Comparison of ENCODE assay signal across 2 cellular contexts in the genomic region with DNA sequence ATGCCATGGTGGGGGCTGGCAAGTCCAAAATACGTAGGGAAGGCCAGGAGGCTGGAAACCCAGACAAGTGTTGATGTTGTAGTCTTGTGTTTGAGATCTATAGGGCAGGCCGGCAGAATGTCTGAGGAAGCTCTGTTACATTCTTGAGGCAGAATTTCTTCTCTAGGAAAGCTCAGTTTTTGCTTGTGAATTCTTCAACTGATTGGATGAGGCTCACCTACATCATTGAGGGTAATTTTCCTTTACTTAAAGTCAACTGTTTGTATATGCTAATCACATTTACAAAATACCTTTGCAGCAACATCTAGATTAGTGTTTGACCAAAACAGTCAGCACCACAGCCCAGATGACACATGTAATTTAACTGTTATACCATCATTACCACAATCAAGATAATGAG.
TF ChIP-seq lines count a peak whose summit lies in the region.

No MANE protein-coding gene starts in this region.

TF ChIP-seq in GM12878, 131 proteins besides CTCF, POLR2A, EP300 and RAD21:
- TF ChIP-seq ATF7 (IDR thresholded peaks at IDR 0.05; ENCODE audit: low read depth) (no peak), SREBF1 (IDR thresholded peaks at IDR 0.05; ENCODE audit: low read length) (no peak), MTA2 (IDR thresholded peaks at IDR 0.05; ENCODE audit: low read depth) (no peak), FOXM1 (IDR thresholded peaks at IDR 0.05; ENCODE audit: low read depth, low read length) (no peak), HDAC6 (IDR thresholded peaks at IDR 0.05; ENCODE audit: unreplicated experiment) (no peak), HDGF (IDR thresholded peaks at IDR 0.05) (no peak), WRNIP1 (IDR thresholded peaks at IDR 0.05; ENCODE audit: borderline replicate concordance, low read depth, low read length) (no peak)
- TF ChIP-seq, protein P1, sequence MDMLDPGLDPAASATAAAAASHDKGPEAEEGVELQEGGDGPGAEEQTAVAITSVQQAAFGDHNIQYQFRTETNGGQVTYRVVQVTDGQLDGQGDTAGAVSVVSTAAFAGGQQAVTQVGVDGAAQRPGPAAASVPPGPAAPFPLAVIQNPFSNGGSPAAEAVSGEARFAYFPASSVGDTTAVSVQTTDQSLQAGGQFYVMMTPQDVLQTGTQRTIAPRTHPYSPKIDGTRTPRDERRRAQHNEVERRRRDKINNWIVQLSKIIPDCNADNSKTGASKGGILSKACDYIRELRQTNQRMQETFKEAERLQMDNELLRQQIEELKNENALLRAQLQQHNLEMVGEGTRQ (IDR thresholded peaks at IDR 0.05; ENCODE audit: borderline replicate concordance, low read depth, low read length), result no peak
- TF ChIP-seq, protein P2, sequence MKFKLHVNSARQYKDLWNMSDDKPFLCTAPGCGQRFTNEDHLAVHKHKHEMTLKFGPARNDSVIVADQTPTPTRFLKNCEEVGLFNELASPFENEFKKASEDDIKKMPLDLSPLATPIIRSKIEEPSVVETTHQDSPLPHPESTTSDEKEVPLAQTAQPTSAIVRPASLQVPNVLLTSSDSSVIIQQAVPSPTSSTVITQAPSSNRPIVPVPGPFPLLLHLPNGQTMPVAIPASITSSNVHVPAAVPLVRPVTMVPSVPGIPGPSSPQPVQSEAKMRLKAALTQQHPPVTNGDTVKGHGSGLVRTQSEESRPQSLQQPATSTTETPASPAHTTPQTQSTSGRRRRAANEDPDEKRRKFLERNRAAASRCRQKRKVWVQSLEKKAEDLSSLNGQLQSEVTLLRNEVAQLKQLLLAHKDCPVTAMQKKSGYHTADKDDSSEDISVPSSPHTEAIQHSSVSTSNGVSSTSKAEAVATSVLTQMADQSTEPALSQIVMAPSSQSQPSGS (IDR thresholded peaks at IDR 0.05; ENCODE audit: low read length), result no peak
TF ChIP-seq in GM12878: peak in this region for 0.

TF ChIP-seq in GM23338, 12 proteins besides CTCF, POLR2A, EP300 and RAD21:
- TF ChIP-seq NANOG (IDR thresholded peaks at IDR 0.05; ENCODE audit: borderline replicate concordance), result no peak
- TF ChIP-seq EZH2 (IDR thresholded peaks at IDR 0.05; ENCODE audit: low read depth, unreplicated experiment), result no peak
- no peak for TF ChIP-seq EZH2phosphoT487 (IDR thresholded peaks at IDR 0.05; ENCODE audit: unreplicated experiment)
- no peak for TF ChIP-seq CREB1 (CRISPR knock-in tag; IDR thresholded peaks at IDR 0.05; ENCODE audit: low read depth)
- TF ChIP-seq, protein P3, sequence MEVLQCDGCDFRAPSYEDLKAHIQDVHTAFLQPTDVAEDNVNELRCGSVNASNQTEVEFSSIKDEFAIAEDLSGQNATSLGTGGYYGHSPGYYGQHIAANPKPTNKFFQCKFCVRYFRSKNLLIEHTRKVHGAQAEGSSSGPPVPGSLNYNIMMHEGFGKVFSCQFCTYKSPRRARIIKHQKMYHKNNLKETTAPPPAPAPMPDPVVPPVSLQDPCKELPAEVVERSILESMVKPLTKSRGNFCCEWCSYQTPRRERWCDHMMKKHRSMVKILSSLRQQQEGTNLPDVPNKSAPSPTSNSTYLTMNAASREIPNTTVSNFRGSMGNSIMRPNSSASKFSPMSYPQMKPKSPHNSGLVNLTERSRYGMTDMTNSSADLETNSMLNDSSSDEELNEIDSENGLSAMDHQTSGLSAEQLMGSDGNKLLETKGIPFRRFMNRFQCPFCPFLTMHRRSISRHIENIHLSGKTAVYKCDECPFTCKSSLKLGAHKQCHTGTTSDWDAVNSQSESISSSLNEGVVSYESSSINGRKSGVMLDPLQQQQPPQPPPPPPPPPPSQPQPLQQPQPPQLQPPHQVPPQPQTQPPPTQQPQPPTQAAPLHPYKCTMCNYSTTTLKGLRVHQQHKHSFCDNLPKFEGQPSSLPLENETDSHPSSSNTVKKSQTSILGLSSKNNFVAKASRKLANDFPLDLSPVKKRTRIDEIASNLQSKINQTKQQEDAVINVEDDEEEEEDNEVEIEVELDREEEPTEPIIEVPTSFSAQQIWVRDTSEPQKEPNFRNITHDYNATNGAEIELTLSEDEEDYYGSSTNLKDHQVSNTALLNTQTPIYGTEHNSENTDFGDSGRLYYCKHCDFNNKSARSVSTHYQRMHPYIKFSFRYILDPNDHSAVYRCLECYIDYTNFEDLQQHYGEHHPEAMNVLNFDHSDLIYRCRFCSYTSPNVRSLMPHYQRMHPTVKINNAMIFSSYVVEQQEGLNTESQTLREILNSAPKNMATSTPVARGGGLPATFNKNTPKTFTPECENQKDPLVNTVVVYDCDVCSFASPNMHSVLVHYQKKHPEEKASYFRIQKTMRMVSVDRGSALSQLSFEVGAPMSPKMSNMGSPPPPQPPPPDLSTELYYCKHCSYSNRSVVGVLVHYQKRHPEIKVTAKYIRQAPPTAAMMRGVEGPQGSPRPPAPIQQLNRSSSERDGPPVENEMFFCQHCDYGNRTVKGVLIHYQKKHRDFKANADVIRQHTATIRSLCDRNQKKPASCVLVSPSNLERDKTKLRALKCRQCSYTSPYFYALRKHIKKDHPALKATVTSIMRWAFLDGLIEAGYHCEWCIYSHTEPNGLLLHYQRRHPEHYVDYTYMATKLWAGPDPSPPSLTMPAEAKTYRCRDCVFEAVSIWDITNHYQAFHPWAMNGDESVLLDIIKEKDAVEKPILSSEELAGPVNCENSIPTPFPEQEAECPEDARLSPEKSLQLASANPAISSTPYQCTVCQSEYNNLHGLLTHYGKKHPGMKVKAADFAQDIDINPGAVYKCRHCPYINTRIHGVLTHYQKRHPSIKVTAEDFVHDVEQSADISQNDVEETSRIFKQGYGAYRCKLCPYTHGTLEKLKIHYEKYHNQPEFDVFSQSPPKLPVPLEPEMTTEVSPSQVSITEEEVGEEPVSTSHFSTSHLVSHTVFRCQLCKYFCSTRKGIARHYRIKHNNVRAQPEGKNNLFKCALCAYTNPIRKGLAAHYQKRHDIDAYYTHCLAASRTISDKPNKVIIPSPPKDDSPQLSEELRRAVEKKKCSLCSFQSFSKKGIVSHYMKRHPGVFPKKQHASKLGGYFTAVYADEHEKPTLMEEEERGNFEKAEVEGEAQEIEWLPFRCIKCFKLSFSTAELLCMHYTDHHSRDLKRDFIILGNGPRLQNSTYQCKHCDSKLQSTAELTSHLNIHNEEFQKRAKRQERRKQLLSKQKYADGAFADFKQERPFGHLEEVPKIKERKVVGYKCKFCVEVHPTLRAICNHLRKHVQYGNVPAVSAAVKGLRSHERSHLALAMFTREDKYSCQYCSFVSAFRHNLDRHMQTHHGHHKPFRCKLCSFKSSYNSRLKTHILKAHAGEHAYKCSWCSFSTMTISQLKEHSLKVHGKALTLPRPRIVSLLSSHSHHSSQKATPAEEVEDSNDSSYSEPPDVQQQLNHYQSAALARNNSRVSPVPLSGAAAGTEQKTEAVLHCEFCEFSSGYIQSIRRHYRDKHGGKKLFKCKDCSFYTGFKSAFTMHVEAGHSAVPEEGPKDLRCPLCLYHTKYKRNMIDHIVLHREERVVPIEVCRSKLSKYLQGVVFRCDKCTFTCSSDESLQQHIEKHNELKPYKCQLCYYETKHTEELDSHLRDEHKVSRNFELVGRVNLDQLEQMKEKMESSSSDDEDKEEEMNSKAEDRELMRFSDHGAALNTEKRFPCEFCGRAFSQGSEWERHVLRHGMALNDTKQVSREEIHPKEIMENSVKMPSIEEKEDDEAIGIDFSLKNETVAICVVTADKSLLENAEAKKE (CRISPR knock-in tag; IDR thresholded peaks at IDR 0.05), result no peak
- TF ChIP-seq, protein P4, sequence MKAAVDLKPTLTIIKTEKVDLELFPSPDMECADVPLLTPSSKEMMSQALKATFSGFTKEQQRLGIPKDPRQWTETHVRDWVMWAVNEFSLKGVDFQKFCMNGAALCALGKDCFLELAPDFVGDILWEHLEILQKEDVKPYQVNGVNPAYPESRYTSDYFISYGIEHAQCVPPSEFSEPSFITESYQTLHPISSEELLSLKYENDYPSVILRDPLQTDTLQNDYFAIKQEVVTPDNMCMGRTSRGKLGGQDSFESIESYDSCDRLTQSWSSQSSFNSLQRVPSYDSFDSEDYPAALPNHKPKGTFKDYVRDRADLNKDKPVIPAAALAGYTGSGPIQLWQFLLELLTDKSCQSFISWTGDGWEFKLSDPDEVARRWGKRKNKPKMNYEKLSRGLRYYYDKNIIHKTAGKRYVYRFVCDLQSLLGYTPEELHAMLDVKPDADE (IDR thresholded peaks at IDR 0.05), result no peak
- TF ChIP-seq, protein P5, sequence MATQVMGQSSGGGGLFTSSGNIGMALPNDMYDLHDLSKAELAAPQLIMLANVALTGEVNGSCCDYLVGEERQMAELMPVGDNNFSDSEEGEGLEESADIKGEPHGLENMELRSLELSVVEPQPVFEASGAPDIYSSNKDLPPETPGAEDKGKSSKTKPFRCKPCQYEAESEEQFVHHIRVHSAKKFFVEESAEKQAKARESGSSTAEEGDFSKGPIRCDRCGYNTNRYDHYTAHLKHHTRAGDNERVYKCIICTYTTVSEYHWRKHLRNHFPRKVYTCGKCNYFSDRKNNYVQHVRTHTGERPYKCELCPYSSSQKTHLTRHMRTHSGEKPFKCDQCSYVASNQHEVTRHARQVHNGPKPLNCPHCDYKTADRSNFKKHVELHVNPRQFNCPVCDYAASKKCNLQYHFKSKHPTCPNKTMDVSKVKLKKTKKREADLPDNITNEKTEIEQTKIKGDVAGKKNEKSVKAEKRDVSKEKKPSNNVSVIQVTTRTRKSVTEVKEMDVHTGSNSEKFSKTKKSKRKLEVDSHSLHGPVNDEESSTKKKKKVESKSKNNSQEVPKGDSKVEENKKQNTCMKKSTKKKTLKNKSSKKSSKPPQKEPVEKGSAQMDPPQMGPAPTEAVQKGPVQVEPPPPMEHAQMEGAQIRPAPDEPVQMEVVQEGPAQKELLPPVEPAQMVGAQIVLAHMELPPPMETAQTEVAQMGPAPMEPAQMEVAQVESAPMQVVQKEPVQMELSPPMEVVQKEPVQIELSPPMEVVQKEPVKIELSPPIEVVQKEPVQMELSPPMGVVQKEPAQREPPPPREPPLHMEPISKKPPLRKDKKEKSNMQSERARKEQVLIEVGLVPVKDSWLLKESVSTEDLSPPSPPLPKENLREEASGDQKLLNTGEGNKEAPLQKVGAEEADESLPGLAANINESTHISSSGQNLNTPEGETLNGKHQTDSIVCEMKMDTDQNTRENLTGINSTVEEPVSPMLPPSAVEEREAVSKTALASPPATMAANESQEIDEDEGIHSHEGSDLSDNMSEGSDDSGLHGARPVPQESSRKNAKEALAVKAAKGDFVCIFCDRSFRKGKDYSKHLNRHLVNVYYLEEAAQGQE (IDR thresholded peaks at IDR 0.05; ENCODE audit: unreplicated experiment), result no peak
- no peak for TF ChIP-seq ZNF114 (CRISPR knock-in tag; IDR thresholded peaks at IDR 0.05)
- no peak for TF ChIP-seq ZNF331 (CRISPR knock-in tag; IDR thresholded peaks at IDR 0.05; ENCODE audit: low read depth)
- TF ChIP-seq POLR2AphosphoS5 (IDR thresholded peaks at IDR 0.05; ENCODE audit: low read depth), result no peak
- no peak for TF ChIP-seq STAT1 (IDR thresholded peaks at IDR 0.05; ENCODE audit: unreplicated experiment)
- TF ChIP-seq JUNB (IDR thresholded peaks at IDR 0.05; ENCODE audit: unreplicated experiment), result no peak
